In genomic region chr3:119619094-119619493, GRCh38 we compare ENCODE assay signal across 2 cellular contexts.
TF ChIP-seq lines count a peak whose summit lies in the region.

No MANE protein-coding gene starts in this region.

TF ChIP-seq in SK-N-SH treated with all-trans-retinoic acid at 6 μM for 48 hours, 23 proteins besides CTCF, POLR2A, EP300 and RAD21 (continued from another document):
- TF ChIP-seq TOX (CRISPR knock-in tag; IDR thresholded peaks at IDR 0.05; ENCODE audit: borderline replicate concordance), result no peak
- no peak for TF ChIP-seq TSHZ2 (CRISPR knock-in tag; IDR thresholded peaks at IDR 0.05)
- TF ChIP-seq BACH2 (CRISPR knock-in tag; IDR thresholded peaks at IDR 0.05; ENCODE audit: borderline replicate concordance), result no peak
- no peak for TF ChIP-seq ISL1 (CRISPR knock-in tag; IDR thresholded peaks at IDR 0.05)
- TF ChIP-seq, protein P1, sequence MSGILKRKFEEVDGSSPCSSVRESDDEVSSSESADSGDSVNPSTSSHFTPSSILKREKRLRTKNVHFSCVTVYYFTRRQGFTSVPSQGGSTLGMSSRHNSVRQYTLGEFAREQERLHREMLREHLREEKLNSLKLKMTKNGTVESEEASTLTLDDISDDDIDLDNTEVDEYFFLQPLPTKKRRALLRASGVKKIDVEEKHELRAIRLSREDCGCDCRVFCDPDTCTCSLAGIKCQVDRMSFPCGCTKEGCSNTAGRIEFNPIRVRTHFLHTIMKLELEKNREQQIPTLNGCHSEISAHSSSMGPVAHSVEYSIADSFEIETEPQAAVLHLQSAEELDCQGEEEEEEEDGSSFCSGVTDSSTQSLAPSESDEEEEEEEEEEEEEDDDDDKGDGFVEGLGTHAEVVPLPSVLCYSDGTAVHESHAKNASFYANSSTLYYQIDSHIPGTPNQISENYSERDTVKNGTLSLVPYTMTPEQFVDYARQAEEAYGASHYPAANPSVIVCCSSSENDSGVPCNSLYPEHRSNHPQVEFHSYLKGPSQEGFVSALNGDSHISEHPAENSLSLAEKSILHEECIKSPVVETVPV (CRISPR knock-in tag; IDR thresholded peaks at IDR 0.05), result no peak
- TF ChIP-seq, protein P2, sequence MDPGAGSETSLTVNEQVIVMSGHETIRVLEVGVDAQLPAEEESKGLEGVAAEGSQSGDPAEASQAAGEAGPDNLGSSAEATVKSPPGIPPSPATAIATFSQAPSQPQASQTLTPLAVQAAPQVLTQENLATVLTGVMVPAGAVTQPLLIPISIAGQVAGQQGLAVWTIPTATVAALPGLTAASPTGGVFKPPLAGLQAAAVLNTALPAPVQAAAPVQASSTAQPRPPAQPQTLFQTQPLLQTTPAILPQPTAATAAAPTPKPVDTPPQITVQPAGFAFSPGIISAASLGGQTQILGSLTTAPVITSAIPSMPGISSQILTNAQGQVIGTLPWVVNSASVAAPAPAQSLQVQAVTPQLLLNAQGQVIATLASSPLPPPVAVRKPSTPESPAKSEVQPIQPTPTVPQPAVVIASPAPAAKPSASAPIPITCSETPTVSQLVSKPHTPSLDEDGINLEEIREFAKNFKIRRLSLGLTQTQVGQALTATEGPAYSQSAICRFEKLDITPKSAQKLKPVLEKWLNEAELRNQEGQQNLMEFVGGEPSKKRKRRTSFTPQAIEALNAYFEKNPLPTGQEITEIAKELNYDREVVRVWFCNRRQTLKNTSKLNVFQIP (CRISPR knock-in tag; IDR thresholded peaks at IDR 0.05; ENCODE audit: borderline replicate concordance, low read depth), result no peak
TF ChIP-seq in SK-N-SH treated with all-trans-retinoic acid at 6 μM for 48 hours: peak in this region for 0.

TF ChIP-seq in SK-N-SH, 30 proteins besides CTCF, POLR2A, EP300 and RAD21 (continued from another document):
- TF ChIP-seq, protein P3, sequence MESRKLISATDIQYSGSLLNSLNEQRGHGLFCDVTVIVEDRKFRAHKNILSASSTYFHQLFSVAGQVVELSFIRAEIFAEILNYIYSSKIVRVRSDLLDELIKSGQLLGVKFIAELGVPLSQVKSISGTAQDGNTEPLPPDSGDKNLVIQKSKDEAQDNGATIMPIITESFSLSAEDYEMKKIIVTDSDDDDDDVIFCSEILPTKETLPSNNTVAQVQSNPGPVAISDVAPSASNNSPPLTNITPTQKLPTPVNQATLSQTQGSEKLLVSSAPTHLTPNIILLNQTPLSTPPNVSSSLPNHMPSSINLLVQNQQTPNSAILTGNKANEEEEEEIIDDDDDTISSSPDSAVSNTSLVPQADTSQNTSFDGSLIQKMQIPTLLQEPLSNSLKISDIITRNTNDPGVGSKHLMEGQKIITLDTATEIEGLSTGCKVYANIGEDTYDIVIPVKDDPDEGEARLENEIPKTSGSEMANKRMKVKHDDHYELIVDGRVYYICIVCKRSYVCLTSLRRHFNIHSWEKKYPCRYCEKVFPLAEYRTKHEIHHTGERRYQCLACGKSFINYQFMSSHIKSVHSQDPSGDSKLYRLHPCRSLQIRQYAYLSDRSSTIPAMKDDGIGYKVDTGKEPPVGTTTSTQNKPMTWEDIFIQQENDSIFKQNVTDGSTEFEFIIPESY (IDR thresholded peaks at IDR 0.05; ENCODE audit: borderline replicate concordance, low read depth), result no peak
- TF ChIP-seq RXRA (IDR thresholded peaks at IDR 0.05; ENCODE audit: borderline replicate concordance, low read depth), result no peak
- no peak for TF ChIP-seq FOSL2 (IDR thresholded peaks at IDR 0.05; ENCODE audit: borderline replicate concordance, low read depth)
- TF ChIP-seq MEF2A (IDR thresholded peaks at IDR 0.05; ENCODE audit: borderline replicate concordance, low read depth), result no peak
- TF ChIP-seq CHD2 (IDR thresholded peaks at IDR 0.05; ENCODE audit: low read length, partially characterized antibody), result no peak
- TF ChIP-seq SIN3A (IDR thresholded peaks at IDR 0.05; ENCODE audit: borderline replicate concordance, low read depth, low read length), result no peak
- TF ChIP-seq TCF12 (IDR thresholded peaks at IDR 0.05), result no peak
- TF ChIP-seq, protein P4, sequence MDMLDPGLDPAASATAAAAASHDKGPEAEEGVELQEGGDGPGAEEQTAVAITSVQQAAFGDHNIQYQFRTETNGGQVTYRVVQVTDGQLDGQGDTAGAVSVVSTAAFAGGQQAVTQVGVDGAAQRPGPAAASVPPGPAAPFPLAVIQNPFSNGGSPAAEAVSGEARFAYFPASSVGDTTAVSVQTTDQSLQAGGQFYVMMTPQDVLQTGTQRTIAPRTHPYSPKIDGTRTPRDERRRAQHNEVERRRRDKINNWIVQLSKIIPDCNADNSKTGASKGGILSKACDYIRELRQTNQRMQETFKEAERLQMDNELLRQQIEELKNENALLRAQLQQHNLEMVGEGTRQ (IDR thresholded peaks at IDR 0.05; ENCODE audit: borderline replicate concordance, low read depth, low read length), result no peak
- TF ChIP-seq EZH2phosphoT487 (IDR thresholded peaks at IDR 0.05; ENCODE audit: borderline replicate concordance, low read depth), result no peak
- TF ChIP-seq, protein P5, sequence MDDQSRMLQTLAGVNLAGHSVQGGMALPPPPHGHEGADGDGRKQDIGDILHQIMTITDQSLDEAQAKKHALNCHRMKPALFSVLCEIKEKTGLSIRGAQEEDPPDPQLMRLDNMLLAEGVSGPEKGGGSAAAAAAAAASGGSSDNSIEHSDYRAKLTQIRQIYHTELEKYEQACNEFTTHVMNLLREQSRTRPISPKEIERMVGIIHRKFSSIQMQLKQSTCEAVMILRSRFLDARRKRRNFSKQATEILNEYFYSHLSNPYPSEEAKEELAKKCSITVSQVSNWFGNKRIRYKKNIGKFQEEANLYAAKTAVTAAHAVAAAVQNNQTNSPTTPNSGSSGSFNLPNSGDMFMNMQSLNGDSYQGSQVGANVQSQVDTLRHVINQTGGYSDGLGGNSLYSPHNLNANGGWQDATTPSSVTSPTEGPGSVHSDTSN (IDR thresholded peaks at IDR 0.05), result no peak
- TF ChIP-seq MAX (IDR thresholded peaks at IDR 0.05; ENCODE audit: low read depth), result no peak
